ENCODE assay signal across 7 cellular contexts in genomic region chr12:96346716-96347115, GRCh38. TPM values are rescaled to one million over a fixed set of nuclear protein-coding genes. Genes with fewer than 3 reads are reported as not detected.
A peak's percentile ranks its signal among the peaks of the same experiment; 100 is the strongest.
DNase-seq lines count a peak whose midpoint lies in the region; ATAC-seq and TF ChIP-seq lines count a peak whose summit lies in the region.
"Not testable (repeated sequence)": the region's sequence is repeated elsewhere in the genome, so short reads cannot be mapped to it uniquely, and the experiment has no call there.

No MANE protein-coding gene starts in this region.

- peak overlapping the region in 47 of 59 donors; percentile 0 to 51 (median 26) for H3K4me3 ChIP-seq in dorsolateral prefrontal cortex
- H3K4me3 ChIP-seq in hepatocyte: not testable (repeated sequence)

- H3K4me2 ChIP-seq in hepatocyte: peak overlapping the region; percentile 52

- TF ChIP-seq CTCF in dorsolateral prefrontal cortex (IDR thresholded peaks at IDR 0.05 in 54 of 56, conservative IDR thresholded peaks at IDR 0.05 in 2 of 56; ENCODE audit: low read depth in 1 of 56, partially characterized antibody in 56 of 56); hepatocyte (IDR thresholded peaks at IDR 0.05; ENCODE audit: poor library complexity): not testable (repeated sequence)

- not testable (repeated sequence) for DNase-seq in dorsolateral prefrontal cortex; hepatocyte (ENCODE audit: low spot score)
- DNase-seq in naive B cell: peak; percentile 7

- H3K4me3 Mint-ChIP-seq in IgD-negative memory B cell (peak overlapping the region; percentile 28 to 90 (median 66)), naive B cell (peak overlapping the region; percentile 63 to 89 (median 76))
- H3K4me3 Mint-ChIP-seq in T-helper 1 cell treated with Interleukin-12 subunit alpha and Interleukin-12 subunit beta and Interleukin-4 antibody, amounts not matched to agents 30 μg/mL and 1 μg/mL, for 36 hours: peak overlapping the region; percentile 66
- H3K4me3 Mint-ChIP-seq in activated naive CD8-positive, alpha-beta T cell: peak overlapping the region; percentile 71
- peak overlapping the region; percentile 37 for H3K4me3 Mint-ChIP-seq in stimulated activated memory B cell treated with anti-CD40 and anti-IgM and Interleukin-4, amounts not matched to agents 10 μg/mL and 1 μg/mL and 100 μg/mL, for 72 hours

- peak overlapping the region in 49 of 59 donors; percentile 2 to 75 (median 57) for H3K27ac ChIP-seq in dorsolateral prefrontal cortex
- H3K27ac ChIP-seq in hepatocyte: not testable (repeated sequence)

- H3K27ac Mint-ChIP-seq in IgD-negative memory B cell (peak overlapping the region; percentile 28 to 89 (median 41)), naive B cell (peak overlapping the region in 5 of 6 donors; percentile 61 to 91 (median 88))
- peak overlapping the region; percentile 38 for H3K27ac Mint-ChIP-seq in T-helper 1 cell treated with Interleukin-12 subunit alpha and Interleukin-12 subunit beta and Interleukin-4 antibody, amounts not matched to agents 30 μg/mL and 1 μg/mL, for 36 hours
- H3K27ac Mint-ChIP-seq in activated naive CD8-positive, alpha-beta T cell: peak overlapping the region; percentile 66
- peak overlapping the region; percentile 64 for H3K27ac Mint-ChIP-seq in stimulated activated memory B cell treated with anti-CD40 and anti-IgM and Interleukin-4, amounts not matched to agents 10 μg/mL and 1 μg/mL and 100 μg/mL, for 72 hours

- peaks cover 18% of the 10 kb centered on the region for H3K9me3 ChIP-seq in hepatocyte (ENCODE audit: low read depth)

- H2AFZ ChIP-seq in hepatocyte: not testable (repeated sequence)

- intact Hi-C loops in dorsolateral prefrontal cortex (cut with DNase I): not testable (repeated sequence)

- not testable (repeated sequence) for H3K9me2 ChIP-seq in hepatocyte (replicated peaks; ENCODE audit: insufficient read depth)

- peaks cover 97% of the 10 kb centered on the region for H3K79me2 ChIP-seq in hepatocyte

- not testable (repeated sequence) for H3K36me3 Mint-ChIP-seq in IgD-negative memory B cell
- H3K36me3 Mint-ChIP-seq in T-helper 1 cell treated with Interleukin-12 subunit alpha and Interleukin-12 subunit beta and Interleukin-4 antibody, amounts not matched to agents 30 μg/mL and 1 μg/mL, for 36 hours (ENCODE audit: low read depth): peaks cover 30% of the 10 kb centered on the region
- peaks cover 22% of the 10 kb centered on the region for H3K36me3 Mint-ChIP-seq in activated naive CD8-positive, alpha-beta T cell
- peaks cover 24 to 25% of the 10 kb centered on the region in 2 donors for H3K36me3 Mint-ChIP-seq in naive B cell
- H3K36me3 Mint-ChIP-seq in stimulated activated memory B cell treated with anti-CD40 and anti-IgM and Interleukin-4, amounts not matched to agents 10 μg/mL and 1 μg/mL and 100 μg/mL, for 72 hours: peaks cover 40% of the 10 kb centered on the region

- not testable (repeated sequence) for H3K9me3 Mint-ChIP-seq in IgD-negative memory B cell; stimulated activated memory B cell treated with anti-CD40 and anti-IgM and Interleukin-4, amounts not matched to agents 10 μg/mL and 1 μg/mL and 100 μg/mL, for 72 hours
- H3K9me3 Mint-ChIP-seq in T-helper 1 cell treated with Interleukin-12 subunit alpha and Interleukin-12 subunit beta and Interleukin-4 antibody, amounts not matched to agents 30 μg/mL and 1 μg/mL, for 36 hours: peaks cover 21% of the 10 kb centered on the region
- peaks cover 17% of the 10 kb centered on the region for H3K9me3 Mint-ChIP-seq in activated naive CD8-positive, alpha-beta T cell (ENCODE audit: low read depth)
- peaks cover 0 to 26% (median 22%) of the 10 kb centered on the region in 7 donors for H3K9me3 Mint-ChIP-seq in naive B cell

- H4K20me1 ChIP-seq in hepatocyte (ENCODE audit: insufficient read depth, poor library complexity, severe bottlenecking): not testable (repeated sequence)

- not testable (repeated sequence) for H3K4me1 ChIP-seq in hepatocyte (ENCODE audit: insufficient read depth)

- peaks cover 46 to 55% (median 46%) of the 10 kb centered on the region in 3 donors for H3K4me1 Mint-ChIP-seq in IgD-negative memory B cell
- peaks cover 46% of the 10 kb centered on the region for H3K4me1 Mint-ChIP-seq in T-helper 1 cell treated with Interleukin-12 subunit alpha and Interleukin-12 subunit beta and Interleukin-4 antibody, amounts not matched to agents 30 μg/mL and 1 μg/mL, for 36 hours (ENCODE audit: low read depth)
- H3K4me1 Mint-ChIP-seq in activated naive CD8-positive, alpha-beta T cell (ENCODE audit: low read depth): peaks cover 66% of the 10 kb centered on the region
- peaks cover 47 to 72% (median 64%) of the 10 kb centered on the region in 3 donors for H3K4me1 Mint-ChIP-seq in naive B cell
- peaks cover 56% of the 10 kb centered on the region for H3K4me1 Mint-ChIP-seq in stimulated activated memory B cell treated with anti-CD40 and anti-IgM and Interleukin-4, amounts not matched to agents 10 μg/mL and 1 μg/mL and 100 μg/mL, for 72 hours

- WGBS in hepatocyte (ENCODE audit: low lambda C conversion rate, missing lambda C conversion rate): 90% methylated on average over 4 of the region's 4 CpGs

- ATAC-seq in naive B cell (ENCODE audit: low read depth in 2 of 2): peak; percentile 37 to 55
- ATAC-seq in stimulated activated memory B cell treated with anti-CD40 and anti-IgM and Interleukin-4, amounts not matched to agents 10 μg/mL and 1 μg/mL and 100 μg/mL, for 72 hours: not testable (repeated sequence)

- H3K36me3 ChIP-seq in hepatocyte (replicated peaks; ENCODE audit: insufficient read depth, low read depth): not testable (repeated sequence)

- H3K27me3 Mint-ChIP-seq in IgD-negative memory B cell; T-helper 1 cell treated with Interleukin-12 subunit alpha and Interleukin-12 subunit beta and Interleukin-4 antibody, amounts not matched to agents 30 μg/mL and 1 μg/mL, for 36 hours (ENCODE audit: low read depth); activated naive CD8-positive, alpha-beta T cell; naive B cell; stimulated activated memory B cell treated with anti-CD40 and anti-IgM and Interleukin-4, amounts not matched to agents 10 μg/mL and 1 μg/mL and 100 μg/mL, for 72 hours: not testable (repeated sequence)

- H3K27me3 ChIP-seq in dorsolateral prefrontal cortex, hepatocyte: not testable (repeated sequence)

RNA-seq across cellular contexts. Expression of gene CDK17, which starts 53.5 kb away (rescaled TPM):
- polyA plus RNA-seq in IgD-negative memory B cell (30.0 TPM), hepatocyte (10.6 and 13.8 TPM in 2 replicates), naive B cell (ENCODE audit: low read depth in 6 of 6) (10 to 100 TPM; 21.4 to 39.0 (median 23.9) TPM)
- total RNA-seq in dorsolateral prefrontal cortex (100 to 1,000 TPM in 46 of 120 experiments, 10 to 100 TPM in 74; 56.6 to 132 (median 97.6) TPM), hepatocyte (33.1 and 33.5 TPM in 2 replicates)

Comparison
In these comparisons a context has a peak if more than half of its experiments do, and no peak if none do; other contexts are left out.
1. H3K27ac Mint-ChIP-seq: peak in every context shown above with its lines; median percentile 88 in naive B cell; 66 in activated naive CD8-positive, alpha-beta T cell; 64 in stimulated activated memory B cell treated with anti-CD40 and anti-IgM and Interleukin-4, amounts not matched to agents 10 μg/mL and 1 μg/mL and 100 μg/mL, for 72 hours; 41 in IgD-negative memory B cell; 38 in T-helper 1 cell treated with Interleukin-12 subunit alpha and Interleukin-12 subunit beta and Interleukin-4 antibody, amounts not matched to agents 30 μg/mL and 1 μg/mL, for 36 hours.